ENCODE assay signal across 23 cellular contexts in genomic region chr1:64107041-64107440, GRCh38.
"Had no signal": no experiment of that assay in that cellular context is flagged by ENCODE, and none has a peak within 500 bp of the region (broad histone marks: within the 10 kb centered on the region; RNA-seq: fewer than 3 reads in every experiment).

No MANE protein-coding gene starts in this region.

- H3K4me1 ChIP-seq: colonic mucosa, gastrocnemius medialis, prostate gland, right atrium auricular region, thyroid gland had no signal

- H3K27me3 ChIP-seq: colonic mucosa, gastrocnemius medialis, right atrium auricular region, thyroid gland had no signal

- H3K27ac ChIP-seq: colonic mucosa, epithelial cell of prostate, gastrocnemius medialis, prostate gland, right atrium auricular region, thyroid gland had no signal

- H3K36me3 ChIP-seq: colonic mucosa, gastrocnemius medialis, prostate gland, right atrium auricular region, thyroid gland had no signal

- DNase-seq: colonic mucosa; effector CD8-positive, alpha-beta T cell; endodermal cell; foreskin fibroblast; gastrocnemius medialis; head of caudate nucleus; mesenchymal stem cell; mucosa of descending colon; naive B cell; stimulated activated CD4-positive, alpha-beta T cell treated with anti-CD3 and anti-CD28 coated beads, Interleukin-12 subunit alpha, Interleukin-12 subunit beta, amount 100 ng/mL, for 4 hours; stimulated activated CD4-positive, alpha-beta T cell treated with anti-CD3 and anti-CD28 coated beads, Interleukin-1b, Interleukin-23, amount 100 ng/mL, for 48 hours; stimulated activated CD4-positive, alpha-beta T cell treated with anti-CD3 and anti-CD28 coated beads, Interleukin-4, amount 100 ng/mL, for 1 hour; stimulated activated CD8-positive, alpha-beta memory T cell treated with anti-CD3 and anti-CD28 coated beads, Interleukin-4, amount 100 ng/mL, for 48 hours; stimulated activated naive CD4-positive, alpha-beta T cell; stimulated activated naive CD8-positive, alpha-beta T cell treated with anti-CD3 and anti-CD28 coated beads, Interleukin-15, amount 100 ng/mL, for 72 hours; thyroid gland had no signal

- H3K4me3 ChIP-seq: colonic mucosa, gastrocnemius medialis, mucosa of descending colon, prostate gland, right atrium auricular region, smooth muscle cell, thyroid gland had no signal

- H3K9me3 ChIP-seq: colonic mucosa, gastrocnemius medialis, mucosa of descending colon, prostate gland, right atrium auricular region, thyroid gland had no signal

- H3K4me2 ChIP-seq: smooth muscle cell had no signal

- ATAC-seq: esophagus mucosa; gastrocnemius medialis; mucosa of descending colon; natural killer cell treated with Interleukin-12 subunit alpha and Interleukin-12 subunit beta and Interleukin-15 and Interleukin-18, amount 100 ng/mL, for 72 hours; sciatic nerve; stimulated activated naive CD8-positive, alpha-beta T cell treated with anti-CD3 and anti-CD28 coated beads, Interleukin-15, amount 100 ng/mL, for 72 hours had no signal
